8 cellular contexts compared by ENCODE assay signal in the genomic region with DNA sequence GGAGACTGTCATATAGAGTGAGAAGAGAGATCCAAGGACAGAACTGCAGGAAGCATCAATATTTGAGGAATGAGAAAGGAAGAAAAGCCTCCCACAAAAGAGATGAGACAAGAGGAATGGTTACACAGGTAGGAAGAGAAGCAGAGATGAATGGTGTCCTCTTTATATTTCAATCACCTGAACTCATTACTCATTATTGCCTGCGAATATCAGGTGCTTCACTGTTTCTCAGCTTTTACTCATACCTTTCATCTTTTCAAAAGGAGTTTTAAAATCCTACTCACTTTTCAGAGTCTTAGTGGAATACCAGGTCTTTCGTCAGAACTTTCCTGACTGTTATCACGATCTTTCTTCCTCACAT. TPM values are rescaled to one million over a fixed set of nuclear protein-coding genes. Genes with fewer than 3 reads are reported as not detected.
DNase-seq lines count a peak whose midpoint lies in the region; ATAC-seq and TF ChIP-seq lines count a peak whose summit lies in the region.

No MANE protein-coding gene starts in this region.

- peaks cover 8% of the 10 kb centered on the region for H3K9me3 Mint-ChIP-seq in T-helper 2 cell treated with Interferon-gamma antibody and Interleukin-4, amounts not matched to agents 5 μg/mL and 100 μg/mL, for 36 hours
- H3K9me3 Mint-ChIP-seq in chondrocyte (ENCODE audit: low read depth): no peaks in the 10 kb centered on the region

- H3K27me3 ChIP-seq in neutrophil: no peaks in the 10 kb centered on the region
- no peaks in the 10 kb centered on the region for H3K27me3 ChIP-seq in HAP-1 (ENCODE audit: low read depth)

- peaks cover 4 to 12% of the 10 kb centered on the region in 2 experiments for H3K4me1 ChIP-seq in neutrophil (ENCODE audit: control insufficient read depth in 1 of 2, insufficient read depth in 1 of 2, low read depth in 1 of 2, low read length in 1 of 2)
- peaks cover 4% of the 10 kb centered on the region for H3K4me1 ChIP-seq in HAP-1

- peaks cover 15% of the 10 kb centered on the region for H3K4me1 Mint-ChIP-seq in T-helper 2 cell treated with Interferon-gamma antibody and Interleukin-4, amounts not matched to agents 5 μg/mL and 100 μg/mL, for 36 hours (ENCODE audit: low read depth)
- H3K4me1 Mint-ChIP-seq in chondrocyte (ENCODE audit: low read depth): peaks cover 10% of the 10 kb centered on the region

- no peak for DNase-seq in T-helper 2 cell treated with Interferon-gamma antibody and Interleukin-4, amounts not matched to agents 5 μg/mL and 100 μg/mL, for 36 hours (ENCODE audit: low spot score)
- DNase-seq in T-helper 2 cell (no peak), chondrocyte (ENCODE audit: low spot score) (no peak), HAP-1 (ENCODE audit: low spot score in 2 of 2) (no peak), T-helper 9 cell (no peak), omental fat pad (ENCODE audit: low spot score) (no peak)

- H3K27ac Mint-ChIP-seq in T-helper 2 cell treated with Interferon-gamma antibody and Interleukin-4, amounts not matched to agents 5 μg/mL and 100 μg/mL, for 36 hours: peak overlapping the region; percentile 94
- no peak overlapping the region for H3K27ac Mint-ChIP-seq in chondrocyte (ENCODE audit: unreplicated experiment)

- H3K9me3 ChIP-seq in neutrophil: no peaks in the 10 kb centered on the region
- H3K9me3 ChIP-seq in HAP-1: no peaks in the 10 kb centered on the region

- peak overlapping the region; percentile 77 for H3K27ac ChIP-seq in neutrophil

- H3K36me3 ChIP-seq in neutrophil: no peaks in the 10 kb centered on the region
- H3K36me3 ChIP-seq in HAP-1 (replicated peaks): no peaks in the 10 kb centered on the region

- in situ Hi-C loops in HAP-1 (cut with MboI; ENCODE audit: low sequenced_read_pairs): no loop called here

- peak; percentile 29 for ATAC-seq in HG03139 (IDR thresholded peaks at IDR 0.05; ENCODE audit: unreplicated experiment)
- no peak for ATAC-seq in omental fat pad (ENCODE audit: low FRiP score)

- H3K4me3 Mint-ChIP-seq in T-helper 2 cell treated with Interferon-gamma antibody and Interleukin-4, amounts not matched to agents 5 μg/mL and 100 μg/mL, for 36 hours: peak overlapping the region; percentile 95
- H3K4me3 Mint-ChIP-seq in chondrocyte (ENCODE audit: unreplicated experiment): peak overlapping the region; percentile 63

- H3K4me3 ChIP-seq in neutrophil (ENCODE audit: low read depth in 1 of 2, low read length in 1 of 2) (peak overlapping the region; percentile 52 to 62), HAP-1 (no peak overlapping the region)

- peaks cover 11% of the 10 kb centered on the region for H3K36me3 Mint-ChIP-seq in T-helper 2 cell treated with Interferon-gamma antibody and Interleukin-4, amounts not matched to agents 5 μg/mL and 100 μg/mL, for 36 hours (ENCODE audit: low read depth)
- H3K36me3 Mint-ChIP-seq in chondrocyte (ENCODE audit: low read depth): no peaks in the 10 kb centered on the region

- peaks cover 18% of the 10 kb centered on the region for H3K27me3 Mint-ChIP-seq in T-helper 2 cell treated with Interferon-gamma antibody and Interleukin-4, amounts not matched to agents 5 μg/mL and 100 μg/mL, for 36 hours (ENCODE audit: low read depth)
- H3K27me3 Mint-ChIP-seq in chondrocyte (ENCODE audit: low read depth): no peaks in the 10 kb centered on the region

- no peak for TF ChIP-seq CTCF in chondrocyte (IDR thresholded peaks at IDR 0.05)
- no peak for TF ChIP-seq CTCF in neutrophil (IDR thresholded peaks at IDR 0.05)
- TF ChIP-seq CTCF in omental fat pad (IDR thresholded peaks at IDR 0.05): no peak

RNA-seq across cellular contexts. Expression of gene SEC24D, which starts 14.9 kb away (rescaled TPM):
- total RNA-seq in chondrocyte (204 to 245 TPM (median 208 TPM) in 3 replicates), omental fat pad (10 to 100 TPM; 47.4 to 54.9 (median 52.8) TPM)

RNA-seq across cellular contexts. Expression of gene SYNPO2, which starts 37.9 kb away (rescaled TPM):
- total RNA-seq in chondrocyte: 12.3 to 21.5 TPM (median 20.7 TPM) in 3 replicates
- 10 to 100 TPM; 23.3 to 72.0 (median 41.3) TPM for total RNA-seq in omental fat pad
